30 cellular contexts compared by ENCODE assay signal in genomic region chr9:99375481-99375880, GRCh38.
"Had no signal": no experiment of that assay in that cellular context is flagged by ENCODE, and none has a peak within 500 bp of the region (broad histone marks: within the 10 kb centered on the region; RNA-seq: fewer than 3 reads in every experiment).

No MANE protein-coding gene starts in this region.

- FAIRE-seq: colon, keratinocyte had no signal

- H3K4me2 ChIP-seq: smooth muscle cell had no signal

- H3K27ac ChIP-seq: esophagus squamous epithelium, prostate gland, right atrium auricular region, testis, tibial artery had no signal

- H3K27me3 ChIP-seq: right atrium auricular region, testis, tibial artery had no signal

- H3K4me1 Mint-ChIP-seq: immature natural killer cell, memory B cell, naive B cell had no signal

- H3K9me3 ChIP-seq: esophagus squamous epithelium, mucosa of descending colon, prostate gland, right atrium auricular region, testis, tibial artery had no signal

- H3K4me3 ChIP-seq: esophagus squamous epithelium, lung, mucosa of descending colon, prostate gland, right atrium auricular region, smooth muscle cell, testis, tibial artery had no signal

- H3K4me3 Mint-ChIP-seq: endodermal cell; immature natural killer cell; memory B cell; naive B cell; natural killer cell treated with Interleukin-12 subunit alpha and Interleukin-12 subunit beta and Interleukin-15 and Interleukin-18, amount 100 ng/mL, for 72 hours; neural crest cell; type B pancreatic cell had no signal

- H3K36me3 Mint-ChIP-seq: immature natural killer cell; memory B cell; naive B cell; natural killer cell treated with Interleukin-12 subunit alpha and Interleukin-12 subunit beta and Interleukin-15 and Interleukin-18, amount 100 ng/mL, for 72 hours; type B pancreatic cell had no signal

- ATAC-seq: left ventricle myocardium superior; mucosa of descending colon; natural killer cell treated with Interleukin-12 subunit alpha and Interleukin-12 subunit beta and Interleukin-15 and Interleukin-18, amount 100 ng/mL, for 72 hours; sciatic nerve had no signal

- DNase-seq: cerebellar nuclear complex; effector CD8-positive, alpha-beta T cell; endodermal cell; esophagus squamous epithelium; foreskin melanocyte; glutamatergic neuron; hypothalamus; immature natural killer cell; left ventricle myocardium superior; mucosa of descending colon; naive B cell; stimulated activated CD4-positive, alpha-beta T cell treated with anti-CD3 and anti-CD28 coated beads, Interleukin-12 subunit alpha, Interleukin-12 subunit beta, amount 100 ng/mL, for 4 hours; stimulated activated CD4-positive, alpha-beta T cell treated with anti-CD3 and anti-CD28 coated beads, Interleukin-1b, Interleukin-23, amount 100 ng/mL, for 48 hours; stimulated activated CD4-positive, alpha-beta T cell treated with anti-CD3 and anti-CD28 coated beads, Interleukin-4, amount 100 ng/mL, for 1 hour; stimulated activated CD8-positive, alpha-beta memory T cell treated with anti-CD3 and anti-CD28 coated beads, Interleukin-4, amount 100 ng/mL, for 48 hours; stimulated activated naive CD4-positive, alpha-beta T cell treated with Interleukin-2 at 50 U/mL for 16 hours; substantia nigra; testis; tibial artery had no signal

- H3K4me1 ChIP-seq: esophagus squamous epithelium, prostate gland, right atrium auricular region, testis, tibial artery had no signal

- H3K9me3 Mint-ChIP-seq: endodermal cell; immature natural killer cell; memory B cell; naive B cell; natural killer cell treated with Interleukin-12 subunit alpha and Interleukin-12 subunit beta and Interleukin-15 and Interleukin-18, amount 100 ng/mL, for 72 hours; neural crest cell; type B pancreatic cell had no signal

- H3K27ac Mint-ChIP-seq: endodermal cell; immature natural killer cell; memory B cell; natural killer cell treated with Interleukin-12 subunit alpha and Interleukin-12 subunit beta and Interleukin-15 and Interleukin-18, amount 100 ng/mL, for 72 hours; type B pancreatic cell had no signal

- H3K36me3 ChIP-seq: esophagus squamous epithelium, prostate gland, right atrium auricular region, tibial artery had no signal
